1 cellular context compared by ENCODE assay signal in the genomic region with DNA sequence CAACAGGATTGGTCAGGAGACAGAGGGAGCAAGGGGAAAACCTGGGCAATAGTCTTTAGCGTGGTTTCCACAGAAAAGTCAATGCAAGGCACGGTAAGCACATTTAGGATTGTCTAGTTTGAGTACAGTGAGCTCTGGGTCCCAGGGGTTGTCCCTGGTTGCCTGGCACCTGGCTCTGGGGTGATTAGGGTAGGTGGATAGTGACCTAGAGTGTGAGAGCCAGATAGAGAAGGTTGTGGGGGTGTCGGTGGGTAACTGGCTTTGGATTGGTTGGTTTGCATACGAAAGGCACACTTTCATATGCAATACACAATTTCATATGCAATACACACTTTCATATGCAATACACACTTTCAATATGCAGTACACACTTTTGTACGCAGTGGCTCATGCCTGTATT.
TF ChIP-seq lines count a peak whose summit lies in the region.

No MANE protein-coding gene starts in this region.

TF ChIP-seq in GM23338, 12 proteins besides CTCF, POLR2A, EP300 and RAD21 (continued from another document):
- TF ChIP-seq JUNB (IDR thresholded peaks at IDR 0.05; ENCODE audit: unreplicated experiment) (no peak), STAT1 (IDR thresholded peaks at IDR 0.05; ENCODE audit: unreplicated experiment) (no peak)
